Comparison of ENCODE assay signal across 26 cellular contexts in the genomic region with DNA sequence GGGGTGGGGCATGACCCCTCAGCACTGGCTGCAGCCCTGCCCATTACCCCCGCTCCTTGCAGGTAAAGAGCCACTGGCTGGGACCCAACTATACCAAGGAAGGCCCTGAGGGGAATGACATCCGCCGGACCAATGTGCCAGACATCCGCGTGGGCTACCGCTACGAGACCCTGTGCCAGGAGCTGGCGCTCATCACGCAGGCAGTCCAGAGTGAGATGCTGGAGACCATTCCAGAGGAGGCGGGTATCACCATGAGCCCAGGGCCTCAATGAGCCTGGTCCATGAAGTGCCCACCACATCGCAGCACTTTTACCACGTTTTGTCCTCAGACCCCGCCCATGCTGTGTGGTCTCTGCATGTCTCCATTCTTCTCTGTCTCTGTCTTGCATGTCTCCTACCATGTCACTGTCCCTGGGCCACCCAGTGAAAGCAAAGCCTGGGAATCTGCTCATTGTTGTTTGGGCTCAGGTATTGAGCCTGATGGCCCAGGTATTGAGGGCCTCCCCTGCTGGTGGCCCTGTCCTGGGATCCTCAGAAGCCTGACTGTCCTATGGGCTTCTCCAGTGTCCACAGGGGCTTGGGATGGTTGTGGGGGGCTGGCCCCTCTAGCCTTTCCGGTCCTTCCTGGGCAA. TPM values are rescaled to one million over a fixed set of nuclear protein-coding genes. Genes with fewer than 3 reads are reported as not detected.
DNase-seq lines count a peak whose midpoint lies in the region; ATAC-seq, FAIRE-seq and TF ChIP-seq lines count a peak whose summit lies in the region.
"Had no signal": no experiment of that assay in that cellular context is flagged by ENCODE, and none has a peak within 500 bp of the region (broad histone marks: within the 10 kb centered on the region; RNA-seq: fewer than 3 reads in every experiment).

No MANE protein-coding gene starts in this region.

- H3K4me1 ChIP-seq in SK-N-SH (ENCODE audit: control insufficient read depth in 1 of 2, insufficient read depth in 2 of 2, low read depth in 1 of 2, low read length in 1 of 2) (peaks cover 3 to 53% of the 10 kb centered on the region in 2 experiments; a peak in 3 of 4 replicates), Panc1 (ENCODE audit: control insufficient read depth, insufficient read depth, low read length) (no peaks in the 10 kb centered on the region; the same call in none of the 2 replicates), H1 (replicated peaks in 1 of 4; ENCODE audit: control insufficient read depth in 3 of 4, insufficient read depth in 4 of 4, low read length in 3 of 4) (peaks cover 0 to 2% (median under 1%) of the 10 kb centered on the region in 4 experiments; a peak in 3 of 7 replicates), tibial artery (peaks cover 0 to under 1% (median 0%) of the 10 kb centered on the region in 4 donors)

- H2AFZ ChIP-seq in SK-N-SH (ENCODE audit: low read depth) (no peak overlapping the region), H1 (ENCODE audit: low read length) (no peak overlapping the region)
- H2AFZ ChIP-seq: PC-9 had no signal

- H3K9me3 ChIP-seq in SK-N-SH (no peaks in the 10 kb centered on the region; the same call in 1 of the 2 replicates), Panc1 (ENCODE audit: control insufficient read depth, insufficient read depth, low read depth, low read length) (no peaks in the 10 kb centered on the region), H1 (ENCODE audit: insufficient read depth in 2 of 2, low read depth in 1 of 2, low read length in 1 of 2) (no peaks in the 10 kb centered on the region), tibial artery (no peaks in the 10 kb centered on the region)
- H3K9me3 ChIP-seq: right lobe of liver, testis had no signal

- H3K79me1 ChIP-seq in H1 (ENCODE audit: low read depth, low read length) = no peaks in the 10 kb centered on the region

- TF ChIP-seq RAD21 in SK-N-SH (IDR thresholded peaks at IDR 0.05; ENCODE audit: low read length) (no peak), H1 (IDR thresholded peaks at IDR 0.05 in 1 of 2, conservative IDR thresholded peaks at IDR 0.05 in 1 of 2; ENCODE audit: low read depth in 2 of 2, low read length in 2 of 2) (no peak)

- ATAC-seq in SK-N-SH treated with all-trans-retinoic acid at 6 μM for 48 hours (no peak), Panc1 (no peak)

- POLR2A ChIA-PET in SK-N-SH (lab: Yijun Ruan, JAX) (interaction anchor here (1.7 to 4.3 kb wide), 3 partner anchors 10 to 82 kb away, joined by 7 to 26 read pairs (median 8); a partner anchor contains a TSS), Panc1 (lab: Charles Lee) (no interaction called here), H1 (lab: Charles Lee; ENCODE audit: partially characterized antibody) (interaction anchor here (0.7 to 1.6 kb wide), 3 partner anchors 11 to 85 kb away, joined by 3 to 5 read pairs (median 4); a partner anchor contains a TSS)

- H3F3A ChIP-seq in SK-N-SH (replicated peaks; ENCODE audit: insufficient read depth) = peaks cover 4% of the 10 kb centered on the region

- TF ChIP-seq EP300 in SK-N-SH (IDR thresholded peaks at IDR 0.05; ENCODE audit: borderline replicate concordance in 1 of 2, low read depth in 1 of 2, low read length in 1 of 2) (no peak), H1 (IDR thresholded peaks at IDR 0.05; ENCODE audit: borderline replicate concordance in 1 of 2, low read depth in 2 of 2, low read length in 2 of 2) (no peak)

- CTCF ChIA-PET in SK-N-SH (lab: Yijun Ruan, JAX) (interaction anchor here (0.9 to 11.9 kb wide), 13 partner anchors 9 to 175 kb away, joined by 3 to 114 read pairs (median 5); a partner anchor contains a TSS), Panc1 (lab: Charles Lee) (interaction anchor here (0.6 to 1.4 kb wide), 7 partner anchors 8 to 333 kb away, joined by 3 to 6 read pairs (median 4); no protein-coding TSS in a partner anchor), H1 (lab: Charles Lee; ENCODE audit: partially characterized antibody) (interaction anchor here (0.6 to 10.4 kb wide), 22 partner anchors 9 to 323 kb away, joined by 3 to 73 read pairs (median 3); a partner anchor contains a TSS)

- no peak overlapping the region for H3K4ac ChIP-seq in H1 (replicated peaks; ENCODE audit: insufficient read length, low read depth, low read length)

- no peak overlapping the region for H3K18ac ChIP-seq in H1 (ENCODE audit: extremely low read depth, low read length)

- in situ Hi-C loops in Panc1 (cut with HindIII; ENCODE audit: low pct_unique_long_range_greater_than_20kb, low sequenced_read_pairs) = no loop called here

- H3K4me2 ChIP-seq in SK-N-SH = no peak overlapping the region
- no peak overlapping the region for H3K4me2 ChIP-seq in H1 (ENCODE audit: insufficient read depth in 1 of 2, low read depth in 2 of 2, low read length in 2 of 2)
- H3K4me2 ChIP-seq: PC-9 had no signal

- TF ChIP-seq CTCF in SK-N-SH (IDR thresholded peaks at IDR 0.05) (no peak), Panc1 (IDR thresholded peaks at IDR 0.05) (no peak), H1 (IDR thresholded peaks at IDR 0.05; ENCODE audit: control extremely low read depth in 1 of 3, insufficient read depth in 1 of 3, low read depth in 1 of 3, low read length in 3 of 3) (no peak), tibial artery (IDR thresholded peaks at IDR 0.05) (no peak)

- no peak overlapping the region for H3K4me3 ChIP-seq in SK-N-SH (ENCODE audit: low read depth in 2 of 2, low read length in 1 of 2)
- no peak overlapping the region for H3K4me3 ChIP-seq in Panc1 (ENCODE audit: low read depth in 2 of 2, low read length in 2 of 2)
- no peak overlapping the region for H3K4me3 ChIP-seq in H1 (ENCODE audit: extremely low read depth in 1 of 4, insufficient read depth in 2 of 4, low read depth in 3 of 4, low read length in 4 of 4)
- H3K4me3 ChIP-seq in tibial artery = no peak overlapping the region
- H3K4me3 ChIP-seq: GM12878, PC-9, right lobe of liver had no signal

- peaks cover 20 to 54% of the 10 kb centered on the region in 2 experiments for H3K36me3 ChIP-seq in SK-N-SH (replicated peaks in 1 of 2; ENCODE audit: control insufficient read depth in 1 of 2, insufficient read depth in 2 of 2, low read length in 1 of 2)
- no peaks in the 10 kb centered on the region for H3K36me3 ChIP-seq in Panc1 (ENCODE audit: control insufficient read depth, insufficient read depth, low read length)
- peaks cover 17 to 27% (median 24%) of the 10 kb centered on the region in 4 experiments for H3K36me3 ChIP-seq in H1 (ENCODE audit: control insufficient read depth in 2 of 4, insufficient read depth in 4 of 4, low read length in 3 of 4)
- H3K36me3 ChIP-seq in tibial artery = peaks cover 27 to 65% (median 49%) of the 10 kb centered on the region in 3 donors

- DNase-seq in SK-N-SH (peak; percentile 14), Panc1 (ENCODE audit: low read depth, low spot score) (no peak), H1 (ENCODE audit: low read depth in 1 of 2, low spot score in 2 of 2) (peak in 1 of 2 experiments; percentile 17), foreskin melanocyte (no peak), tibial artery (no peak), NCI-H82 (lab: John Stamatoyannopoulos, UW) (no peak)
- DNase-seq in stimulated activated CD8-positive, alpha-beta memory T cell treated with anti-CD3 and anti-CD28 coated beads, Interleukin-4, amount 100 ng/mL, for 48 hours = peak; percentile 20
- DNase-seq: activated T-cell treated with anti-CD3 and anti-CD28 coated beads for 4 hours, kidney glomerular epithelial cell, NCI-H1048, NCI-H2171, NCI-H510A, SHP77 treated with DMSO at 0.1 percent for 48 hours, SW 1271, T1000 had no signal

- no peak overlapping the region for H4K5ac ChIP-seq in H1 (ENCODE audit: insufficient read length, low read depth, low read length)

- H3K14ac ChIP-seq in H1 (ENCODE audit: insufficient read length) = no peak overlapping the region

- no peak overlapping the region for H2BK20ac ChIP-seq in H1 (ENCODE audit: low read length)

- no peaks in the 10 kb centered on the region for H3K27me3 ChIP-seq in SK-N-SH (ENCODE audit: insufficient read depth)
- H3K27me3 ChIP-seq in Panc1 (ENCODE audit: control insufficient read depth, insufficient read depth, low read length) = no peaks in the 10 kb centered on the region
- H3K27me3 ChIP-seq in H1 (replicated peaks in 1 of 4; ENCODE audit: control insufficient read depth in 3 of 4, extremely low read depth in 1 of 4, insufficient read depth in 3 of 4, low read length in 3 of 4) = no peaks in the 10 kb centered on the region
- no peaks in the 10 kb centered on the region for H3K27me3 ChIP-seq in tibial artery
- H3K27me3 ChIP-seq: right lobe of liver, testis had no signal

- intact Hi-C loops in Panc1 (cut with micrococcal nuclease; ENCODE audit: unreplicated experiment) (no loop called here), tibial artery (cut with DNase I; ENCODE audit: low total_unique reads) (no loop called here)

- H3K9ac ChIP-seq in SK-N-SH (no peak overlapping the region), H1 (replicated peaks in 1 of 4; ENCODE audit: extremely low read depth in 1 of 4, low read depth in 3 of 4, low read length in 3 of 4) (no peak overlapping the region)

- TF ChIP-seq POLR2A in H1 (IDR thresholded peaks at IDR 0.05; ENCODE audit: control extremely low read depth in 1 of 2, low read depth in 2 of 2, low read length in 2 of 2) = no peak

- peak overlapping the region; percentile 91 for H2BK5ac ChIP-seq in H1 (ENCODE audit: low read depth, low read length)

- BruUV-seq in Panc1 (replicated peaks; lab: Mats Ljungman, UMichigan) = TSS peak; percentile 69

- no peak overlapping the region for H4K91ac ChIP-seq in H1 (replicated peaks; ENCODE audit: insufficient read length, low read length)

- FAIRE-seq in H1 (lab: Jason Lieb, UNC) = no peak
- FAIRE-seq: D721Med, GM12878 had no signal

- no peak overlapping the region for H3K56ac ChIP-seq in H1 (replicated peaks; ENCODE audit: insufficient read length, low read depth, low read length)

- no peak overlapping the region for H2BK15ac ChIP-seq in H1 (ENCODE audit: low read length)

- no peaks in the 10 kb centered on the region for H3K9me2 ChIP-seq in SK-N-SH

- H2BK120ac ChIP-seq in H1 (replicated peaks; ENCODE audit: low read depth, low read length) = no peak overlapping the region

- H3K23ac ChIP-seq in H1 (ENCODE audit: insufficient read length) = no peak overlapping the region

- H4K8ac ChIP-seq in H1 (ENCODE audit: extremely low read depth, insufficient read depth, low read length) = no peak overlapping the region

- WGBS in SK-N-SH (ENCODE audit: low lambda C conversion rate) = 92% methylated on average over 3 of the region's 14 CpGs
- WGBS in H1 (ENCODE audit: extremely low coverage in 1 of 2, insufficient coverage in 1 of 2, insufficient read length in 1 of 2, insufficient replicate concordance in 2 of 2, low coverage in 1 of 2, low lambda C conversion rate in 2 of 2, missing lambda C conversion rate in 1 of 2), 2 experiments = 95% methylated on average over 14 of the region's 14 CpGs; no CpG with 5 or more reads in 1 of the 2 experiments

- H3K23me2 ChIP-seq in H1 (ENCODE audit: low read depth, low read length) = no peaks in the 10 kb centered on the region

- H3K27ac ChIP-seq in SK-N-SH (ENCODE audit: low read depth in 2 of 2, low read length in 1 of 2) = peak overlapping the region in 1 of 2 experiments; percentile 97; a peak in 2 of 4 replicates
- H3K27ac ChIP-seq in Panc1 (ENCODE audit: low read length) = no peak overlapping the region
- H3K27ac ChIP-seq in H1 (ENCODE audit: low read depth, low read length) = no peak overlapping the region
- H3K27ac ChIP-seq in tibial artery = no peak overlapping the region
- H3K27ac ChIP-seq: epithelial cell of prostate, PC-9, right lobe of liver had no signal

- peak overlapping the region; percentile 43; the same call in 1 of the 2 replicates for H2BK12ac ChIP-seq in H1 (ENCODE audit: low read depth, low read length)

- H4K20me1 ChIP-seq in SK-N-SH (ENCODE audit: insufficient read depth) (peaks cover 7% of the 10 kb centered on the region; the same call in 1 of the 2 replicates), H1 (replicated peaks in 1 of 2; ENCODE audit: control insufficient read depth in 1 of 2, insufficient read depth in 2 of 2, low read length in 2 of 2) (peaks cover 0 to 15% of the 10 kb centered on the region in 2 experiments)

- no peaks in the 10 kb centered on the region for H3K79me2 ChIP-seq in SK-N-SH (ENCODE audit: insufficient read depth)
- H3K79me2 ChIP-seq in H1 (ENCODE audit: control insufficient read depth in 1 of 2, insufficient read depth in 2 of 2, low read length in 2 of 2) = no peaks in the 10 kb centered on the region

- H2AK5ac ChIP-seq in H1 (ENCODE audit: low read depth, low read length) = no peak overlapping the region

RNA-seq across cellular contexts. Expression of a gene that starts 11.4 kb away (rescaled TPM):
- polyA plus RNA-seq in SK-N-SH (2012; rRNA removed) (59.1 and 63.7 TPM in 2 replicates), H1 (2011; rRNA removed) (37.2 and 52.8 TPM in 2 replicates)
- polyA plus RNA-seq in SK-N-SH (2012; cell fraction: cytosol; rRNA removed) = 14.5 and 22.9 TPM in 2 replicates
- polyA plus RNA-seq in SK-N-SH (2012; cell fraction: nucleus; rRNA removed) = 359 and 387 TPM in 2 replicates
- 85.8 TPM for total RNA-seq in Panc1 (2021; ENCODE audit: unreplicated experiment)
- polyA plus RNA-seq in Panc1 (2012; ENCODE audit: insufficient read length) = 58.1 TPM
- total RNA-seq in H1 (2021; fragmentation: NEBNext Ultra II Directional; extraction: Animal tissue kit (Norgen Biotek cat#: 25700)) = 67.7 and 69.4 TPM in 2 replicates
- polyA plus RNA-seq in H1 (2011; cell fraction: cytosol; rRNA removed) = 37.9 TPM
- 294 TPM for polyA plus RNA-seq in H1 (2011; cell fraction: nucleus; rRNA removed)
- polyA plus RNA-seq in H1 (2012, experiment 1 of 2) = 48.2 to 52.4 TPM (median 49.0 TPM) in 4 replicates
- 39.0 TPM for polyA plus RNA-seq in H1 (2012, experiment 2 of 2)
- 28.5 TPM for polyA plus RNA-seq in H1 (2013, experiment 1 of 2)
- polyA plus RNA-seq in H1 (2013, experiment 2 of 2) = 27.0 TPM
- polyA minus RNA-seq in H1 (2011; rRNA and poly(A)+ RNA removed) = 47.4 and 58.0 TPM in 2 replicates
- 29.3 TPM for polyA minus RNA-seq in H1 (2011; cell fraction: cytosol; rRNA and poly(A)+ RNA removed)
- 60.7 TPM for polyA minus RNA-seq in H1 (2011; cell fraction: nucleus; rRNA and poly(A)+ RNA removed)

RNA-seq across cellular contexts. Expression of a gene that starts 11.6 kb away (rescaled TPM):
- polyA plus RNA-seq in SK-N-SH (2012; rRNA removed) = 0.16 TPM in 2 replicates
- polyA plus RNA-seq in SK-N-SH (2012; cell fraction: cytosol; rRNA removed) = 0.14 and 0.18 TPM in 2 replicates
- 0.04 and 0.19 TPM in 2 replicates for polyA plus RNA-seq in SK-N-SH (2012; cell fraction: nucleus; rRNA removed)
- 0.44 TPM for total RNA-seq in Panc1 (2021; ENCODE audit: unreplicated experiment)
- not detected for polyA plus RNA-seq in Panc1 (2012; ENCODE audit: insufficient read length)
- not detected in 2 replicates for total RNA-seq in H1 (2021; fragmentation: NEBNext Ultra II Directional; extraction: Animal tissue kit (Norgen Biotek cat#: 25700))
- polyA plus RNA-seq in H1 (2011; rRNA removed) = 0.05 and 0.14 TPM in 2 replicates
- 0.19 TPM for polyA plus RNA-seq in H1 (2011; cell fraction: cytosol; rRNA removed)
- polyA plus RNA-seq in H1 (2011; cell fraction: nucleus; rRNA removed) = 0.16 TPM
- 0.13 to 0.37 TPM in 2 of 4 replicates, not detected in the others for polyA plus RNA-seq in H1 (2012, experiment 1 of 2)
- polyA plus RNA-seq in H1 (2012, experiment 2 of 2) = not detected
- 0.12 TPM for polyA plus RNA-seq in H1 (2013, experiment 1 of 2)
- 0.06 TPM for polyA plus RNA-seq in H1 (2013, experiment 2 of 2)
- polyA minus RNA-seq in H1 (2011; rRNA and poly(A)+ RNA removed) = 0.82 TPM in 1 of 2 replicates, not detected in the other
- polyA minus RNA-seq in H1 (2011; cell fraction: cytosol; rRNA and poly(A)+ RNA removed) = not detected
- 0.50 TPM for polyA minus RNA-seq in H1 (2011; cell fraction: nucleus; rRNA and poly(A)+ RNA removed)
- total RNA-seq: CD4-positive, CD25-positive, alpha-beta regulatory T cell; cerebellum; neural crest cell had no signal

RNA-seq across cellular contexts. Expression of a gene that starts 24.9 kb away (rescaled TPM):
- polyA plus RNA-seq in SK-N-SH (2012; rRNA removed) (34.2 and 36.1 TPM in 2 replicates), H1 (2011; rRNA removed) (24.0 and 31.4 TPM in 2 replicates)
- 25.0 and 27.9 TPM in 2 replicates for polyA plus RNA-seq in SK-N-SH (2012; cell fraction: cytosol; rRNA removed)
- polyA plus RNA-seq in SK-N-SH (2012; cell fraction: nucleus; rRNA removed) = 35.2 and 36.6 TPM in 2 replicates
- total RNA-seq in Panc1 (2021; ENCODE audit: unreplicated experiment) = 22.0 TPM
- 15.3 TPM for polyA plus RNA-seq in Panc1 (2012; ENCODE audit: insufficient read length)
- total RNA-seq in H1 (2021; fragmentation: NEBNext Ultra II Directional; extraction: Animal tissue kit (Norgen Biotek cat#: 25700)) = 11.3 and 18.7 TPM in 2 replicates
- polyA plus RNA-seq in H1 (2011; cell fraction: cytosol; rRNA removed) = 20.5 TPM
- polyA plus RNA-seq in H1 (2011; cell fraction: nucleus; rRNA removed) = 20.2 TPM
- 16.0 to 18.7 TPM (median 16.9 TPM) in 4 replicates for polyA plus RNA-seq in H1 (2012, experiment 1 of 2)
- 16.4 TPM for polyA plus RNA-seq in H1 (2012, experiment 2 of 2)
- 12.7 TPM for polyA plus RNA-seq in H1 (2013, experiment 1 of 2)
- 13.7 TPM for polyA plus RNA-seq in H1 (2013, experiment 2 of 2)
- polyA minus RNA-seq in H1 (2011; rRNA and poly(A)+ RNA removed) = 15.7 and 17.2 TPM in 2 replicates
- 5.1 TPM for polyA minus RNA-seq in H1 (2011; cell fraction: cytosol; rRNA and poly(A)+ RNA removed)
- 9.8 TPM for polyA minus RNA-seq in H1 (2011; cell fraction: nucleus; rRNA and poly(A)+ RNA removed)

RNA-seq across cellular contexts. Expression of a gene that starts 36.9 kb away (rescaled TPM):
- polyA plus RNA-seq in SK-N-SH (2012; rRNA removed) (70.2 and 97.6 TPM in 2 replicates), H1 (2011; rRNA removed) (20.7 and 23.1 TPM in 2 replicates)
- polyA plus RNA-seq in SK-N-SH (2012; cell fraction: cytosol; rRNA removed) = 23.0 and 24.2 TPM in 2 replicates
- polyA plus RNA-seq in SK-N-SH (2012; cell fraction: nucleus; rRNA removed) = 693 and 732 TPM in 2 replicates
- 10.2 TPM for total RNA-seq in Panc1 (2021; ENCODE audit: unreplicated experiment)
- polyA plus RNA-seq in Panc1 (2012; ENCODE audit: insufficient read length) = 12.9 TPM
- 9.6 and 12.2 TPM in 2 replicates for total RNA-seq in H1 (2021; fragmentation: NEBNext Ultra II Directional; extraction: Animal tissue kit (Norgen Biotek cat#: 25700))
- 19.4 TPM for polyA plus RNA-seq in H1 (2011; cell fraction: cytosol; rRNA removed)
- 52.6 TPM for polyA plus RNA-seq in H1 (2011; cell fraction: nucleus; rRNA removed)
- 15.0 to 24.0 TPM (median 21.6 TPM) in 4 replicates for polyA plus RNA-seq in H1 (2012, experiment 1 of 2)
- 20.0 TPM for polyA plus RNA-seq in H1 (2012, experiment 2 of 2)
- polyA plus RNA-seq in H1 (2013, experiment 1 of 2) = 14.5 TPM
- polyA plus RNA-seq in H1 (2013, experiment 2 of 2) = 14.1 TPM
- polyA minus RNA-seq in H1 (2011; rRNA and poly(A)+ RNA removed) = 9.3 and 11.2 TPM in 2 replicates
- polyA minus RNA-seq in H1 (2011; cell fraction: cytosol; rRNA and poly(A)+ RNA removed) = 3.3 TPM
- 14.2 TPM for polyA minus RNA-seq in H1 (2011; cell fraction: nucleus; rRNA and poly(A)+ RNA removed)

RNA-seq across cellular contexts. Expression of a gene that starts 56.6 kb away (rescaled TPM):
- polyA plus RNA-seq in SK-N-SH (2012; rRNA removed) (not detected in 2 replicates), H1 (2011; rRNA removed) (38.8 and 42.5 TPM in 2 replicates)
- polyA plus RNA-seq in SK-N-SH (2012; cell fraction: cytosol; rRNA removed) = 0.03 TPM in 2 replicates
- polyA plus RNA-seq in SK-N-SH (2012; cell fraction: nucleus; rRNA removed) = 0.14 and 0.17 TPM in 2 replicates
- not detected for total RNA-seq in Panc1 (2021; ENCODE audit: unreplicated experiment)
- 0.75 TPM for polyA plus RNA-seq in Panc1 (2012; ENCODE audit: insufficient read length)
- 16.5 and 16.7 TPM in 2 replicates for total RNA-seq in H1 (2021; fragmentation: NEBNext Ultra II Directional; extraction: Animal tissue kit (Norgen Biotek cat#: 25700))
- 26.7 TPM for polyA plus RNA-seq in H1 (2011; cell fraction: cytosol; rRNA removed)
- polyA plus RNA-seq in H1 (2011; cell fraction: nucleus; rRNA removed) = 28.2 TPM
- polyA plus RNA-seq in H1 (2012, experiment 1 of 2) = 24.9 to 30.5 TPM (median 26.7 TPM) in 4 replicates
- 37.3 TPM for polyA plus RNA-seq in H1 (2012, experiment 2 of 2)
- polyA plus RNA-seq in H1 (2013, experiment 1 of 2) = 15.8 TPM
- 16.5 TPM for polyA plus RNA-seq in H1 (2013, experiment 2 of 2)
- polyA minus RNA-seq in H1 (2011; rRNA and poly(A)+ RNA removed) = 15.3 and 17.1 TPM in 2 replicates
- 5.8 TPM for polyA minus RNA-seq in H1 (2011; cell fraction: cytosol; rRNA and poly(A)+ RNA removed)
- polyA minus RNA-seq in H1 (2011; cell fraction: nucleus; rRNA and poly(A)+ RNA removed) = 10.2 TPM
- total RNA-seq: H4, PC-9, testis had no signal

Comparison
In these comparisons a context has a peak if more than half of its experiments do, and no peak if none do; other contexts are left out.
1. DNase-seq: peak in SK-N-SH (single experiment) and stimulated activated CD8-positive, alpha-beta memory T cell treated with anti-CD3 and anti-CD28 coated beads, Interleukin-4, amount 100 ng/mL, for 48 hours (single experiment); none in Panc1 (single experiment), foreskin melanocyte (single experiment), tibial artery (0 of 2) and NCI-H82 (single experiment).